In genomic region chr13:27977476-27978300, GRCh38 we compare ENCODE assay signal across 16 cellular contexts. TPM values are rescaled to one million over a fixed set of nuclear protein-coding genes. Genes with fewer than 3 reads are reported as not detected.
A peak's percentile ranks its signal among the peaks of the same experiment; 100 is the strongest.
DNase-seq lines count a peak whose midpoint lies in the region; ATAC-seq, FAIRE-seq and TF ChIP-seq lines count a peak whose summit lies in the region.
"Had no signal": no experiment of that assay in that cellular context is flagged by ENCODE, and none has a peak within 500 bp of the region (broad histone marks: within the 10 kb centered on the region; RNA-seq: fewer than 3 reads in every experiment).

No MANE protein-coding gene starts in this region.

- H3K27ac Mint-ChIP-seq in central memory CD8-positive, alpha-beta T cell (ENCODE audit: low read depth): no peak overlapping the region
- H3K27ac Mint-ChIP-seq in naive B cell (peak overlapping the region in 3 of 6 donors; percentile 76 to 93 (median 90)), HFFc6 (no peak overlapping the region)
- H3K27ac Mint-ChIP-seq: natural killer cell had no signal

- H3K9me2 ChIP-seq in GM23248 (ENCODE audit: insufficient read depth): no peaks in the 10 kb centered on the region

- H3K36me3 ChIP-seq in GM23248 (ENCODE audit: low read depth): no peaks in the 10 kb centered on the region

- no peaks in the 10 kb centered on the region for H3F3A ChIP-seq in GM23248 (ENCODE audit: insufficient read depth)

- TF ChIP-seq POLR2A in A549 (IDR thresholded peaks at IDR 0.05; ENCODE audit: low read length) (no peak), GM12892 (IDR thresholded peaks at IDR 0.05; ENCODE audit: low read depth, low read length) (no peak)

- CTCF ChIA-PET in A549 (lab: Yijun Ruan, JAX): interaction anchor here (1.1 to 11.2 kb wide), 3 partner anchors 24 to 616 kb away, joined by 4 to 120 read pairs (median 7); no protein-coding TSS in a partner anchor

- in situ Hi-C loops in GM23248 (cut with MboI): loop anchor here (25.0 kb wide), 1 partner anchor 990 kb away; no protein-coding TSS in a partner anchor

- no peak for TF ChIP-seq CTCF in A549 (IDR thresholded peaks at IDR 0.05)
- no peak for TF ChIP-seq CTCF in HFFc6 (IDR thresholded peaks at IDR 0.05)

- no peak for TF ChIP-seq RAD21 in A549 (conservative IDR thresholded peaks at IDR 0.05 in 1 of 2, IDR thresholded peaks at IDR 0.05 in 1 of 2)

- H3K9ac ChIP-seq in GM23248: no peak overlapping the region

- no peaks in the 10 kb centered on the region for H3K9me3 Mint-ChIP-seq in central memory CD8-positive, alpha-beta T cell
- peaks cover 0 to 2% (median 0%) of the 10 kb centered on the region in 7 donors for H3K9me3 Mint-ChIP-seq in naive B cell
- peaks cover 4% of the 10 kb centered on the region; the same call in 1 of the 2 replicates for H3K9me3 Mint-ChIP-seq in HFFc6
- H3K9me3 Mint-ChIP-seq: natural killer cell had no signal

- H4K20me1 ChIP-seq in GM23248 (ENCODE audit: insufficient read depth): no peaks in the 10 kb centered on the region

- H3K4me3 ChIP-seq in A549: peak overlapping the region; percentile 31; the same call in 2 of the 3 replicates
- no peak overlapping the region for H3K4me3 ChIP-seq in GM23248

- no peaks in the 10 kb centered on the region for H3K79me2 ChIP-seq in GM23248 (ENCODE audit: insufficient read depth)

- H3K36me3 Mint-ChIP-seq in central memory CD8-positive, alpha-beta T cell (ENCODE audit: insufficient read depth): no peaks in the 10 kb centered on the region
- H3K36me3 Mint-ChIP-seq in naive B cell (no peaks in the 10 kb centered on the region), HFFc6 (ENCODE audit: low read depth) (no peaks in the 10 kb centered on the region)
- H3K36me3 Mint-ChIP-seq: natural killer cell had no signal

- H3K27me3 Mint-ChIP-seq in central memory CD8-positive, alpha-beta T cell: peaks cover 97% of the 10 kb centered on the region
- H3K27me3 Mint-ChIP-seq in naive B cell (peaks cover 85 to 96% (median 89%) of the 10 kb centered on the region in 3 donors), HFFc6 (ENCODE audit: insufficient read depth) (peaks cover 81% of the 10 kb centered on the region)

- WGBS in A549 (ENCODE audit: missing lambda C conversion rate): 12% methylated on average over 29 of the region's 80 CpGs
- 4 to 5% methylated on average over 74 to 79 of the region's 80 CpGs for WGBS in GM23248 (ENCODE audit: low coverage in 1 of 2, low lambda C conversion rate in 2 of 2, missing lambda C conversion rate in 2 of 2), 2 experiments

- H3K4me2 ChIP-seq in A549 (peak overlapping the region; percentile 74), GM23248 (ENCODE audit: unreplicated experiment) (no peak overlapping the region)

- no peak for TF ChIP-seq EP300 in A549 (IDR thresholded peaks at IDR 0.05)

- peak; percentile 27 to 68; a peak in 3 of 6 replicates for ATAC-seq in A549
- no peak for ATAC-seq in central memory CD8-positive, alpha-beta T cell (replicated peaks; ENCODE audit: extremely low read depth, poor library complexity, severe bottlenecking)
- ATAC-seq in naive B cell (ENCODE audit: low read depth in 2 of 2): no peak
- ATAC-seq in HG03457 (IDR thresholded peaks at IDR 0.05; ENCODE audit: unreplicated experiment): no peak
- ATAC-seq: natural killer cell had no signal

- no peak overlapping the region for H2AFZ ChIP-seq in GM23248

- DNase-seq in A549 (ENCODE audit: low read depth in 1 of 2, low spot score in 1 of 2) (peak in 1 of 2 experiments; percentile 29), GM23248 (peak; percentile 39), naive B cell (no peak), HFFc6 (no peak), GM12892 (ENCODE audit: insufficient read length) (no peak), NCI-H128 (lab: John Stamatoyannopoulos, UW; ENCODE audit: unreplicated experiment) (no peak)
- no peak for DNase-seq in central memory CD8-positive, alpha-beta T cell (ENCODE audit: low spot score in 2 of 2)
- DNase-seq: activated CD4-positive, CD25-positive, alpha-beta regulatory T cell treated with anti-CD3 and anti-CD28 coated beads, Interleukin-2, amount 50 U/mL, for 72 hours; CD4-positive, CD25-positive, alpha-beta regulatory T cell; MV-4-11; natural killer cell; NCI-H748 treated with DMSO at 0.1 percent for 48 hours had no signal

- peaks cover 14% of the 10 kb centered on the region for H3K4me1 Mint-ChIP-seq in central memory CD8-positive, alpha-beta T cell
- H3K4me1 Mint-ChIP-seq in naive B cell (peaks cover 20 to 39% (median 38%) of the 10 kb centered on the region in 3 donors), HFFc6 (ENCODE audit: low read depth) (peaks cover 8% of the 10 kb centered on the region; the same call in 1 of the 2 replicates)
- H3K4me1 Mint-ChIP-seq: natural killer cell had no signal

- H3K27ac ChIP-seq in A549: no peak overlapping the region
- no peak overlapping the region for H3K27ac ChIP-seq in GM23248
- H3K27ac ChIP-seq: HL-60 had no signal

- FAIRE-seq in A549 (lab: Jason Lieb, UNC) (no peak), GM12892 (lab: Jason Lieb, UNC) (no peak)
- FAIRE-seq: endometrium had no signal

- H3K4me3 Mint-ChIP-seq in central memory CD8-positive, alpha-beta T cell: peak overlapping the region; percentile 37
- peak overlapping the region in 7 of 8 donors; percentile 30 to 80 (median 61) for H3K4me3 Mint-ChIP-seq in naive B cell
- H3K4me3 Mint-ChIP-seq in HFFc6: no peak overlapping the region
- H3K4me3 Mint-ChIP-seq: natural killer cell had no signal

- POLR2A ChIA-PET in A549 (lab: Yijun Ruan, JAX): no interaction called here

- H3K4me1 ChIP-seq in A549 (no peaks in the 10 kb centered on the region; the same call in 2 of the 3 replicates), GM23248 (ENCODE audit: insufficient read depth) (no peaks in the 10 kb centered on the region)

- no peaks in the 10 kb centered on the region for H3K9me3 ChIP-seq in A549
- no peaks in the 10 kb centered on the region for H3K9me3 ChIP-seq in GM23248 (ENCODE audit: low read depth)

- peaks cover 89% of the 10 kb centered on the region for H3K27me3 ChIP-seq in GM23248 (replicated peaks; ENCODE audit: insufficient read depth)

TF ChIP-seq in A549, 52 proteins besides CTCF, POLR2A, EP300 and RAD21:
- TF ChIP-seq BCL3 (IDR thresholded peaks at IDR 0.05) (no peak), TP53 (CRISPR knock-in tag; IDR thresholded peaks at IDR 0.05) (no peak), RFX5 (IDR thresholded peaks at IDR 0.05) (no peak), FOSB (CRISPR knock-in tag; IDR thresholded peaks at IDR 0.05) (no peak)

RNA-seq across cellular contexts. Expression of gene CDX2, which starts 8.6 kb away (rescaled TPM):
- polyA plus RNA-seq in A549 (2011; rRNA removed) (0.14 and 0.17 TPM in 2 replicates), A549 (2017; fragmentation: RNase III; extraction: RNeasy Plus Mini Kit Qiagen cat#74134 plus additional on column Dnase treatment) (0.19 to 0.34 TPM (median 0.20 TPM) in 3 replicates), GM23248 (2016; fragmentation: Nextera tagmentation; extraction: Ambion mirVana) (not detected in 2 replicates), naive B cell (ENCODE audit: low read depth in 6 of 6) (not detected)
- polyA plus RNA-seq in A549 (2012; cell fraction: cytosol; rRNA removed): 0.75 and 0.87 TPM in 2 replicates
- 0.78 and 1.0 TPM in 2 replicates for polyA plus RNA-seq in A549 (2012; cell fraction: nucleus; rRNA removed)
- polyA minus RNA-seq in A549 (2011; rRNA and poly(A)+ RNA removed): 0.29 TPM in 1 of 2 replicates, not detected in the other
- not detected in 2 replicates for total RNA-seq in GM23248 (2014; rRNA removed; shearing (Covaris generic))
- not detected for total RNA-seq in HFFc6 (2021; fragmentation: NEBNext Ultra II Directional; extraction: Animal tissue kit (Norgen Biotek cat#: 25700))
- polyA plus RNA-seq in GM12892 (2012; ENCODE audit: missing spikeins): not detected
- total RNA-seq: CD4-positive, CD25-positive, alpha-beta regulatory T cell; natural killer cell had no signal
- polyA plus RNA-seq: CD4-positive, CD25-positive, alpha-beta regulatory T cell had no signal

RNA-seq across cellular contexts. Expression of gene URAD, which starts 10.8 kb away (rescaled TPM):
- polyA plus RNA-seq in A549 (2011; rRNA removed) (not detected in 2 replicates), A549 (2017; fragmentation: RNase III; extraction: RNeasy Plus Mini Kit Qiagen cat#74134 plus additional on column Dnase treatment) (not detected in 3 replicates), GM23248 (2016; fragmentation: Nextera tagmentation; extraction: Ambion mirVana) (not detected in 2 replicates), naive B cell (ENCODE audit: low read depth in 6 of 6) (not detected)
- polyA plus RNA-seq in A549 (2012; cell fraction: cytosol; rRNA removed): not detected in 2 replicates
- not detected in 2 replicates for polyA plus RNA-seq in A549 (2012; cell fraction: nucleus; rRNA removed)
- 0.25 TPM in 1 of 2 replicates, not detected in the other for polyA minus RNA-seq in A549 (2011; rRNA and poly(A)+ RNA removed)
- total RNA-seq in GM23248 (2014; rRNA removed; shearing (Covaris generic)): not detected in 2 replicates
- not detected for total RNA-seq in HFFc6 (2021; fragmentation: NEBNext Ultra II Directional; extraction: Animal tissue kit (Norgen Biotek cat#: 25700))
- polyA plus RNA-seq in GM12892 (2012; ENCODE audit: missing spikeins): not detected
- total RNA-seq: CD4-positive, CD25-positive, alpha-beta regulatory T cell; natural killer cell; SK-MEL-5 had no signal
- polyA plus RNA-seq: CD4-positive, CD25-positive, alpha-beta regulatory T cell had no signal

RNA-seq across cellular contexts. Expression of gene PDX1, which starts 57.9 kb away (rescaled TPM):
- polyA plus RNA-seq in A549 (2011; rRNA removed) (0.04 and 0.06 TPM in 2 replicates), A549 (2017; fragmentation: RNase III; extraction: RNeasy Plus Mini Kit Qiagen cat#74134 plus additional on column Dnase treatment) (0.03 to 0.05 TPM (median 0.04 TPM) in 3 replicates), GM23248 (2016; fragmentation: Nextera tagmentation; extraction: Ambion mirVana) (not detected in 2 replicates), naive B cell (ENCODE audit: low read depth in 6 of 6) (not detected)
- polyA plus RNA-seq in A549 (2012; cell fraction: cytosol; rRNA removed): 0.08 and 0.09 TPM in 2 replicates
- polyA plus RNA-seq in A549 (2012; cell fraction: nucleus; rRNA removed): 0.14 and 0.15 TPM in 2 replicates
- not detected in 2 replicates for polyA minus RNA-seq in A549 (2011; rRNA and poly(A)+ RNA removed)
- total RNA-seq in GM23248 (2014; rRNA removed; shearing (Covaris generic)): not detected in 2 replicates
- total RNA-seq in HFFc6 (2021; fragmentation: NEBNext Ultra II Directional; extraction: Animal tissue kit (Norgen Biotek cat#: 25700)): not detected
- polyA plus RNA-seq in GM12892 (2012; ENCODE audit: missing spikeins): 0.17 TPM
- total RNA-seq: CD4-positive, CD25-positive, alpha-beta regulatory T cell; natural killer cell; SK-MEL-5 had no signal
- polyA plus RNA-seq: CD4-positive, CD25-positive, alpha-beta regulatory T cell had no signal

Comparison
In these comparisons a context has a peak if more than half of its experiments do, and no peak if none do; other contexts are left out.
1. ATAC-seq: peak in A549 (2 of 2); none in central memory CD8-positive, alpha-beta T cell (single experiment), naive B cell (0 of 2) and HG03457 (single experiment).